In the genomic region with DNA sequence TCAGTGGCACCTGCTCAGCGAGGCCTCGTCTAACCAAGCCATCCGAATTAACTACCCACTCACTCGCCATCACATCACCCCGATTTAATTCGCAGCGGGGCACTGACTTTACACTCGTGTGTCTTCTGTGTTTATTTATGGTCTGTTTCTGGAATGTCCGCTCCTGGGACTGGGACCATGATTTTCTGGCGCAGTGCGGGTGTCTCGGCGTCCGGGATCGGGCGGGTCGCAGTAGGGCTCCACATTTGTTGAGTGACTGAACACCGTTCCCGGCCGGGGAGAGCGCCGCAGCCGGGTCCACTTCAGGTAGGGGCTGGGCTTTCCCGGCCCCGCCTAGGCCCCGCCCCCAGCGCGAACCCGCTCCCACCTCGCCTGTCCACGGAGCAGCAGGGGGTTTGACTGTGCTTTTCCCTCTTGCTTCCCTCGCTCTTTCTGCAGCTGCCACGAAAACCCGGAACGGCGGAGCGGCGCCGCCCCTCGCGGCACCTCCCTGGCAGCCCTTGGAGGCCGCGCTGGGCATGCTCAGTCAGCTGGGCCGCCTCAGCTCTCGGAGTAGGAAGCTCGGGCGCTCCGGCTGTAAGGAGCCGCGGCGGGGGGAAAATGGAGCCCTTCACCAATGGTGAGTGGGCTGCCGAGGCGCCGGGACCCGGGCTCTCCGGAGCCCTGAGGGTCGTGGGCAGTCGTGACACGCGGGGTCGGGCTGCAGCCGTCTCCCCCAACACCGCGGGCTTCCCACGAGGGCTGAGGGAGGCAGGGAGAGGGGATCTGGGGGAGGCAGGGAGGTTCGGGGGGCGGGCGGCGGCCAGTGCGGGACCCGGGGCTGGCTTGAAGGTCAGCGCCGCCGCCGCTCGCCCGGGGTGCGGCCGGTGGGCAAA, we compare ENCODE assay signal across 8 cellular contexts. TPM values are rescaled to one million over a fixed set of nuclear protein-coding genes. Genes with fewer than 3 reads are reported as not detected.
DNase-seq lines count a peak whose midpoint lies in the region; ATAC-seq and TF ChIP-seq lines count a peak whose summit lies in the region.

TSS of gene LNPEP (plus strand) at position 525 of the 875 bp plus-strand sequence. CDS start at position 601, 76 bp downstream.

- DNase-seq in DND-41 (peak; percentile 98), GM23338 (ENCODE audit: low spot score) (peak; percentile 96), LHCN-M2 (ENCODE audit: low read depth) (peak; percentile 96), RPMI8226 (peak; percentile 99), fibroblast of lung (ENCODE audit: low read depth in 2 of 2) (peak; percentile 97 to 99)
- peak; percentile 86 to 97 (median 93) for DNase-seq in naive thymus-derived CD8-positive, alpha-beta T cell
- DNase-seq in stimulated activated naive CD4-positive, alpha-beta T cell (lab: John Stamatoyannopoulos, UW), result peak; percentile 87 to 95 (median 91)

- peak within 1 kb of the TSS; percentile 52 to 83 for H3K4me3 ChIP-seq in DND-41 (ENCODE audit: low read depth in 1 of 2, low read length in 2 of 2)
- peak within 1 kb of the TSS; percentile 84 for H3K4me3 ChIP-seq in GM23338
- peak within 1 kb of the TSS; percentile 65 to 93 (median 74) for H3K4me3 ChIP-seq in fibroblast of lung (replicated peaks in 1 of 4; ENCODE audit: control extremely low read depth in 1 of 4, insufficient read depth in 1 of 4, low read depth in 3 of 4, low read length in 4 of 4)

- no peaks in the 10 kb centered on the region for H3K9me3 Mint-ChIP-seq in GM23338
- no peaks in the 10 kb centered on the region for H3K9me3 Mint-ChIP-seq in activated T-helper 17 cell treated with anti-CD3 and anti-CD28 coated beads, Interleukin-2, amount 50 U/mL, for 72 hours
- H3K9me3 Mint-ChIP-seq in naive thymus-derived CD8-positive, alpha-beta T cell, result no peaks in the 10 kb centered on the region

- H3K4me2 ChIP-seq in DND-41 (ENCODE audit: insufficient read depth, low read length), result peak within 1 kb of the TSS; percentile 78
- H3K4me2 ChIP-seq in GM23338, result peak within 1 kb of the TSS; percentile 94
- H3K4me2 ChIP-seq in fibroblast of lung (ENCODE audit: extremely low read depth, insufficient read depth, low read length), result peak within 1 kb of the TSS; percentile 98

- no peaks in the 10 kb centered on the region; the same call in 1 of the 2 replicates for H3K36me3 ChIP-seq in DND-41 (ENCODE audit: insufficient read depth, low read length)
- H3K36me3 ChIP-seq in GM23338 (ENCODE audit: insufficient read depth), result no peaks in the 10 kb centered on the region
- no peaks in the 10 kb centered on the region for H3K36me3 ChIP-seq in fibroblast of lung (ENCODE audit: control insufficient read depth, insufficient read depth, low read length)

- H3K4me3 Mint-ChIP-seq in GM23338, result peak within 1 kb of the TSS; percentile 88
- H3K4me3 Mint-ChIP-seq in activated T-helper 17 cell treated with anti-CD3 and anti-CD28 coated beads, Interleukin-2, amount 50 U/mL, for 72 hours, result peak within 1 kb of the TSS; percentile 95
- peak within 1 kb of the TSS; percentile 89 to 98 (median 94) for H3K4me3 Mint-ChIP-seq in naive thymus-derived CD8-positive, alpha-beta T cell

- H3K27me3 Mint-ChIP-seq in GM23338 (ENCODE audit: insufficient read depth, low read depth, poor library complexity), result peaks cover 21% of the 10 kb centered on the region
- no peaks in the 10 kb centered on the region for H3K27me3 Mint-ChIP-seq in activated T-helper 17 cell treated with anti-CD3 and anti-CD28 coated beads, Interleukin-2, amount 50 U/mL, for 72 hours
- H3K27me3 Mint-ChIP-seq in naive thymus-derived CD8-positive, alpha-beta T cell, result no peaks in the 10 kb centered on the region

- H3K4me1 Mint-ChIP-seq in GM23338, result peaks cover 19% of the 10 kb centered on the region
- H3K4me1 Mint-ChIP-seq in activated T-helper 17 cell treated with anti-CD3 and anti-CD28 coated beads, Interleukin-2, amount 50 U/mL, for 72 hours, result peaks cover 39% of the 10 kb centered on the region
- H3K4me1 Mint-ChIP-seq in naive thymus-derived CD8-positive, alpha-beta T cell, result peaks cover 39 to 71% (median 61%) of the 10 kb centered on the region in 4 donors

- H3K27ac ChIP-seq in DND-41 (ENCODE audit: low read length) (peak within 1 kb of the TSS; percentile 98), GM23338 (ENCODE audit: low read depth) (peak within 1 kb of the TSS; percentile 95), fibroblast of lung (ENCODE audit: insufficient read depth, low read length) (peak within 1 kb of the TSS; percentile 79)

- H3K79me2 ChIP-seq in DND-41 (ENCODE audit: insufficient read depth, low read length), result peaks cover 79% of the 10 kb centered on the region
- peaks cover 7% of the 10 kb centered on the region for H3K79me2 ChIP-seq in GM23338 (replicated peaks; ENCODE audit: insufficient read depth)
- H3K79me2 ChIP-seq in fibroblast of lung (ENCODE audit: control insufficient read depth, insufficient read depth, low read length), result peaks cover 33% of the 10 kb centered on the region

- H4K20me1 ChIP-seq in DND-41 (ENCODE audit: insufficient read depth, low read length) (peaks cover 7% of the 10 kb centered on the region; the same call in 1 of the 2 replicates), GM23338 (replicated peaks; ENCODE audit: insufficient read depth) (no peaks in the 10 kb centered on the region), fibroblast of lung (ENCODE audit: control insufficient read depth, extremely low read depth, insufficient read depth, low read length) (no peaks in the 10 kb centered on the region)

- peak within 1 kb of the TSS; percentile 87 for H3K27ac Mint-ChIP-seq in GM23338
- H3K27ac Mint-ChIP-seq in activated T-helper 17 cell treated with anti-CD3 and anti-CD28 coated beads, Interleukin-2, amount 50 U/mL, for 72 hours, result peak within 1 kb of the TSS; percentile 94
- peak within 1 kb of the TSS; percentile 95 to 99 (median 96) for H3K27ac Mint-ChIP-seq in naive thymus-derived CD8-positive, alpha-beta T cell

- H3K36me3 Mint-ChIP-seq in GM23338 (ENCODE audit: low read depth), result no peaks in the 10 kb centered on the region; the same call in 2 of the 3 replicates
- H3K36me3 Mint-ChIP-seq in activated T-helper 17 cell treated with anti-CD3 and anti-CD28 coated beads, Interleukin-2, amount 50 U/mL, for 72 hours (ENCODE audit: low read depth), result peaks cover 34% of the 10 kb centered on the region
- H3K36me3 Mint-ChIP-seq in naive thymus-derived CD8-positive, alpha-beta T cell, result peaks cover 0 to 14% (median 0%) of the 10 kb centered on the region in 3 donors

- no peaks in the 10 kb centered on the region for H3K27me3 ChIP-seq in DND-41 (ENCODE audit: insufficient read depth, low read length, poor library complexity)
- peaks cover 23% of the 10 kb centered on the region for H3K27me3 ChIP-seq in GM23338 (ENCODE audit: insufficient read depth)
- H3K27me3 ChIP-seq in fibroblast of lung (ENCODE audit: control insufficient read depth, insufficient read depth, low read length), result no peaks in the 10 kb centered on the region

- peak; percentile 60 for ATAC-seq in DND-41 (ENCODE audit: insufficient read depth, low read depth)
- ATAC-seq in GM23338, result peak; percentile 79
- ATAC-seq in activated T-helper 17 cell treated with anti-CD3 and anti-CD28 coated beads, Interleukin-2, amount 50 U/mL, for 72 hours (replicated peaks), result peak; percentile 73
- peak; percentile 45 to 49 for ATAC-seq in naive thymus-derived CD8-positive, alpha-beta T cell

- POLR2A ChIA-PET in naive thymus-derived CD8-positive, alpha-beta T cell (lab: Charles Lee), result interaction anchor here (0.5 to 4.1 kb wide), 47 partner anchors 9 to 1994 kb away, joined by 3 to 50 read pairs (median 4); partner anchors contain the start of genes CAST, ERAP1, ERAP2 and RIOK2

- H3F3A ChIP-seq in GM23338 (replicated peaks; ENCODE audit: low read depth), result peaks cover 6% of the 10 kb centered on the region

- TF ChIP-seq CTCF in DND-41 (IDR thresholded peaks at IDR 0.05; ENCODE audit: borderline replicate concordance, extremely low read depth, low read length, poor library complexity, severe bottlenecking) (no peak), GM23338 (conservative IDR thresholded peaks at IDR 0.05; ENCODE audit: low read depth in 2 of 2) (no peak), fibroblast of lung (conservative IDR thresholded peaks at IDR 0.05 in 1 of 2, IDR thresholded peaks at IDR 0.05 in 1 of 2; ENCODE audit: low read depth in 1 of 2, low read length in 2 of 2) (no peak)

- H3K9me3 ChIP-seq in DND-41 (ENCODE audit: insufficient read depth, low read length, severe bottlenecking), result no peaks in the 10 kb centered on the region
- no peaks in the 10 kb centered on the region for H3K9me3 ChIP-seq in fibroblast of lung (ENCODE audit: control insufficient read depth, insufficient read depth, low read depth, low read length)

- H3K9me2 ChIP-seq in GM23338 (ENCODE audit: insufficient read depth), result no peaks in the 10 kb centered on the region

- H2AFZ ChIP-seq in DND-41 (ENCODE audit: low read depth, low read length) (peak within 1 kb of the TSS; percentile 82), GM23338 (peak within 1 kb of the TSS; percentile 100), fibroblast of lung (ENCODE audit: low read length) (peak within 1 kb of the TSS; percentile 94)

- peaks cover 68% of the 10 kb centered on the region for H3K4me1 ChIP-seq in DND-41 (ENCODE audit: insufficient read depth, low read length)
- peaks cover 19% of the 10 kb centered on the region; the same call in 1 of the 2 replicates for H3K4me1 ChIP-seq in GM23338 (ENCODE audit: insufficient read depth)
- peaks cover 7% of the 10 kb centered on the region for H3K4me1 ChIP-seq in fibroblast of lung (ENCODE audit: control insufficient read depth, extremely low read depth, insufficient read depth, low read length)

- H3K9ac ChIP-seq in DND-41 (ENCODE audit: low read depth, low read length) (peak within 1 kb of the TSS; percentile 81), fibroblast of lung (ENCODE audit: insufficient read depth, low read length) (peak within 1 kb of the TSS; percentile 75)

RNA-seq across cellular contexts. Expression of gene LNPEP, which starts in this region (rescaled TPM):
- total RNA-seq in GM23338 (2014; rRNA removed; shearing (Covaris generic)), result 8.3 and 8.5 TPM in 2 replicates
- 1.2 and 1.6 TPM in 2 replicates for polyA plus RNA-seq in GM23338 (2016; fragmentation: Nextera tagmentation; extraction: Ambion mirVana)
- total RNA-seq in LHCN-M2 (2014; rRNA removed), result 20.3 and 29.5 TPM in 2 replicates
- polyA plus RNA-seq in LHCN-M2 (2012), result 3.5 TPM
- 10 to 100 TPM; 45.0 to 52.7 TPM for total RNA-seq in activated T-helper 17 cell treated with anti-CD3 and anti-CD28 coated beads, Interleukin-2, amount 50 U/mL, for 72 hours
- 26.1 and 26.2 TPM in 2 replicates for total RNA-seq in fibroblast of lung
- polyA plus RNA-seq in fibroblast of lung, result 15.0 and 19.5 TPM in 2 replicates
- polyA plus RNA-seq in fibroblast of lung (2012), result 5.5 and 7.8 TPM in 2 replicates
- 5.1 and 8.3 TPM in 2 replicates for polyA minus RNA-seq in fibroblast of lung (ENCODE audit: low replicate concordance)
- total RNA-seq in naive thymus-derived CD8-positive, alpha-beta T cell, result 100 to 1,000 TPM; 105 to 107 TPM
- 10 to 100 TPM; 50.9 to 61.7 (median 52.4) TPM for polyA plus RNA-seq in naive thymus-derived CD8-positive, alpha-beta T cell

Comparison
In these comparisons a context has a peak if more than half of its experiments do, and no peak if none do; other contexts are left out.
1. Peak in every context shown above with its lines: DNase-seq, ATAC-seq, H3K4me3 ChIP-seq and H3K27ac ChIP-seq.